ENCODE assay signal across 9 cellular contexts in the genomic region with DNA sequence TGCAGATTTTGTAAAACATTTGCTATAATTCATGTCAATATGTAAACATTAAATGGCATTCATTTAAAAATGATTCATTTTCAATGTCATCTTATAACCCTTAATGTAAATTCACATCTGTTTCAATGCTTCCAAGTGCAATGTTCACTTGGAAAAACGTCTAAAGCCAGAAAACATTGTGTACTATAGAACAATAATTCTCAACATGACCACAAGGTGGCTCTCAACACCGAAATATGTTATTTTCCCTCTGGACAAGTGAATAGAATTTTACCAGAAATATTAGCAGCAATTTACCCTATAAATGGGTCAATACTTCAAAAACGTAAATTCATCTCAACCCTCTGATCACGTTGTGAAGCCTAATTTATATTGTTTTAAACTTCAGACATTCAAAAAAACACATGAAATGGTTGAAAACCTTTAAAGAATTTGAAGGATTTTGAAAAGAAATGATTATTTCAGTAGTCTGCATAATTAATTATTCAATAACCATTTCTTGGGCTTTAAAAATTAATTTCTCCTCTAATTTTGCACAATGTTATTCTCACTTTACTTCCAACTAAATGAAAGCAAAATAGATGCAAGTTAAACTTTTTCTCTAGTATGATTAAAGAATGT. TPM values are rescaled to one million over a fixed set of nuclear protein-coding genes. Genes with fewer than 3 reads are reported as not detected.
DNase-seq lines count a peak whose midpoint lies in the region; ATAC-seq and TF ChIP-seq lines count a peak whose summit lies in the region.
"Had no signal": no experiment of that assay in that cellular context is flagged by ENCODE, and none has a peak within 500 bp of the region (broad histone marks: within the 10 kb centered on the region; RNA-seq: fewer than 3 reads in every experiment).

No MANE protein-coding gene starts in this region.

- H3K4me3 ChIP-seq in SK-N-MC: no peak overlapping the region
- no peak overlapping the region for H3K4me3 ChIP-seq in tibial nerve
- H3K4me3 ChIP-seq in CD4-positive, alpha-beta memory T cell (ENCODE audit: low read length in 2 of 2): no peak overlapping the region

- peak; percentile 40 to 73 (median 47) for TF ChIP-seq CTCF in tibial nerve (IDR thresholded peaks at IDR 0.05)

- 1 to 3% methylated on average over 4 of the region's 4 CpGs for WGBS in tibial nerve, 2 donors

- H3K9me3 ChIP-seq in SK-N-MC (ENCODE audit: low read depth, low read length) (no peaks in the 10 kb centered on the region), tibial nerve (no peaks in the 10 kb centered on the region)
- no peaks in the 10 kb centered on the region for H3K9me3 ChIP-seq in CD4-positive, alpha-beta memory T cell (ENCODE audit: control insufficient read depth in 1 of 2, low read length in 2 of 2)

- intact Hi-C loops in CD4-positive, alpha-beta memory T cell (cut with micrococcal nuclease): no loop called here

- DNase-seq in AG08395 (ENCODE audit: low spot score) (peak; percentile 10), M059J (ENCODE audit: low read depth) (peak; percentile 37), SK-N-MC (ENCODE audit: low read depth, low spot score) (peak; percentile 51), foreskin melanocyte (peak; percentile 10), tibial nerve (ENCODE audit: low spot score in 2 of 2) (no peak)
- DNase-seq in CD4-positive, alpha-beta memory T cell: no peak

- H3K27ac ChIP-seq in SK-N-MC (no peak overlapping the region), tibial nerve (no peak overlapping the region)
- H3K27ac ChIP-seq in CD4-positive, alpha-beta memory T cell (ENCODE audit: low read depth, low read length): no peak overlapping the region
- H3K27ac ChIP-seq: epithelial cell of prostate had no signal

- no peaks in the 10 kb centered on the region for H3K4me1 ChIP-seq in tibial nerve
- no peaks in the 10 kb centered on the region for H3K4me1 ChIP-seq in CD4-positive, alpha-beta memory T cell (ENCODE audit: insufficient read depth, low read length)

- no peak overlapping the region for H3K27ac Mint-ChIP-seq in CD4-positive, alpha-beta memory T cell

- no peaks in the 10 kb centered on the region for H3K27me3 Mint-ChIP-seq in CD4-positive, alpha-beta memory T cell

- H3K27me3 ChIP-seq in tibial nerve: no peaks in the 10 kb centered on the region
- H3K27me3 ChIP-seq in CD4-positive, alpha-beta memory T cell (ENCODE audit: insufficient read depth, low read length): no peaks in the 10 kb centered on the region

- CTCF ChIA-PET in CD4-positive, alpha-beta memory T cell (lab: Charles Lee; ENCODE audit: partially characterized antibody): no interaction called here

- peak; percentile 48 for ATAC-seq in GM18508 (IDR thresholded peaks at IDR 0.05; ENCODE audit: insufficient read depth, unreplicated experiment)
- no peak for ATAC-seq in GM18861 (IDR thresholded peaks at IDR 0.05; ENCODE audit: unreplicated experiment)

- peaks cover 0 to 5% (median 1%) of the 10 kb centered on the region in 8 donors for H3K9me3 Mint-ChIP-seq in CD4-positive, alpha-beta memory T cell

- POLR2A ChIA-PET in CD4-positive, alpha-beta memory T cell (lab: Charles Lee; ENCODE audit: partially characterized antibody): no interaction called here

- TF ChIP-seq EP300 in tibial nerve (IDR thresholded peaks at IDR 0.05): no peak

- no peak for TF ChIP-seq POLR2A in tibial nerve (IDR thresholded peaks at IDR 0.05)

- H3K4me1 Mint-ChIP-seq in CD4-positive, alpha-beta memory T cell: no peaks in the 10 kb centered on the region

- no peaks in the 10 kb centered on the region for H3K36me3 Mint-ChIP-seq in CD4-positive, alpha-beta memory T cell

- H3K36me3 ChIP-seq in SK-N-MC (ENCODE audit: insufficient read depth, low read length): no peaks in the 10 kb centered on the region
- no peaks in the 10 kb centered on the region for H3K36me3 ChIP-seq in tibial nerve
- no peaks in the 10 kb centered on the region for H3K36me3 ChIP-seq in CD4-positive, alpha-beta memory T cell (ENCODE audit: insufficient read depth, low read length)

- H3K9ac ChIP-seq in SK-N-MC (ENCODE audit: insufficient read length): no peak overlapping the region

- no peak overlapping the region for H3K4me3 Mint-ChIP-seq in CD4-positive, alpha-beta memory T cell

RNA-seq across cellular contexts. Expression of gene CDH10, which starts 11.0 kb away (rescaled TPM):
- total RNA-seq in M059J (2014; rRNA removed; shearing (Covaris generic)): 0.10 TPM in 1 of 2 replicates, not detected in the other
- 1 to 10 TPM in 1 of 4 donors, not detected in 3; 1.2 TPM for total RNA-seq in tibial nerve
- total RNA-seq in CD4-positive, alpha-beta memory T cell: not detected
- not detected for polyA plus RNA-seq in CD4-positive, alpha-beta memory T cell

Comparison
In these comparisons a context has a peak if more than half of its experiments do, and no peak if none do; other contexts are left out.
1. DNase-seq: peak in AG08395 (single experiment), M059J (single experiment), SK-N-MC (single experiment) and foreskin melanocyte (single experiment); none in tibial nerve (0 of 2) and CD4-positive, alpha-beta memory T cell (0 of 5).